ENCODE assay signal across 23 cellular contexts in genomic region chr1:93288558-93288957, GRCh38. TPM values are rescaled to one million over a fixed set of nuclear protein-coding genes. Genes with fewer than 3 reads are reported as not detected.
DNase-seq lines count a peak whose midpoint lies in the region; ATAC-seq and FAIRE-seq lines count a peak whose summit lies in the region.
"Had no signal": no experiment of that assay in that cellular context is flagged by ENCODE, and none has a peak within 500 bp of the region (broad histone marks: within the 10 kb centered on the region; RNA-seq: fewer than 3 reads in every experiment).

No MANE protein-coding gene starts in this region.

- in situ Hi-C loops in GM23248 (cut with MboI): no loop called here

- H3K27ac ChIP-seq in GM23248: no peak overlapping the region
- H3K27ac ChIP-seq: esophagus muscularis mucosa, heart left ventricle, parathyroid adenoma, SJSA1, transverse colon had no signal

- no peaks in the 10 kb centered on the region for H3K9me3 ChIP-seq in GM23248 (ENCODE audit: low read depth)
- H3K9me3 ChIP-seq: esophagus muscularis mucosa, heart left ventricle, SJSA1, transverse colon had no signal

- no peaks in the 10 kb centered on the region for H3K9me2 ChIP-seq in GM23248 (ENCODE audit: insufficient read depth)

- no peak for FAIRE-seq in frontal cortex (lab: Jason Lieb, UNC)

- H3K4me1 ChIP-seq in GM23248 (ENCODE audit: insufficient read depth): no peaks in the 10 kb centered on the region
- H3K4me1 ChIP-seq: esophagus muscularis mucosa, heart left ventricle, parathyroid adenoma, SJSA1, transverse colon had no signal

- no peaks in the 10 kb centered on the region for H3F3A ChIP-seq in GM23248 (ENCODE audit: insufficient read depth)

- no peaks in the 10 kb centered on the region; the same call in 1 of the 2 replicates for H4K20me1 ChIP-seq in GM23248 (ENCODE audit: insufficient read depth)

- no peaks in the 10 kb centered on the region for H3K36me3 ChIP-seq in GM23248 (ENCODE audit: low read depth)
- H3K36me3 ChIP-seq: SJSA1, transverse colon had no signal

- WGBS in GM23248 (ENCODE audit: low coverage in 1 of 2, low lambda C conversion rate in 2 of 2, missing lambda C conversion rate in 2 of 2), 2 experiments: 51 to 52% methylated on average over 3 of the region's 3 CpGs

- H3K4me2 ChIP-seq in GM23248 (ENCODE audit: unreplicated experiment): no peak overlapping the region

- no peak overlapping the region for H3K9ac ChIP-seq in GM23248
- H3K9ac ChIP-seq: parathyroid adenoma had no signal

- no peak for ATAC-seq in GM19328 (IDR thresholded peaks at IDR 0.05; ENCODE audit: unreplicated experiment)
- ATAC-seq: natural killer cell treated with Interleukin-12 subunit alpha and Interleukin-12 subunit beta and Interleukin-15 and Interleukin-18, amount 100 ng/mL, for 72 hours; stimulated activated naive CD8-positive, alpha-beta T cell treated with anti-CD3 and anti-CD28 coated beads, Interleukin-15, Interleukin-2, amounts not matched to agents 100 U/mL and 50 U/mL, for 24 hours had no signal

- no peak overlapping the region for H2AFZ ChIP-seq in GM23248
- H2AFZ ChIP-seq: parathyroid adenoma had no signal

- no peaks in the 10 kb centered on the region for H3K79me2 ChIP-seq in GM23248 (ENCODE audit: insufficient read depth)
- H3K79me2 ChIP-seq: parathyroid adenoma had no signal

- peak; percentile 13 for DNase-seq in COLO668 (lab: John Stamatoyannopoulos, UW; ENCODE audit: unreplicated experiment)
- peak; percentile 11 for DNase-seq in GM23248
- peak; percentile 6 for DNase-seq in astrocyte of the hippocampus (ENCODE audit: low read depth, low spot score)
- DNase-seq in iris pigment epithelial cell (ENCODE audit: low read depth): peak; percentile 2
- DNase-seq in frontal cortex (ENCODE audit: low spot score in 2 of 2): no peak
- no peak for DNase-seq in NCI-H2081 treated with DMSO at 0.1 percent for 48 hours (lab: John Stamatoyannopoulos, UW)
- no peak for DNase-seq in NOMO-1 treated with dmso at 0.1 percent for 144 hours (lab: John Stamatoyannopoulos, UW; ENCODE audit: unreplicated experiment)
- DNase-seq: activated gamma-delta T cell; AML-193; amniotic stem cell; caudate nucleus; NCI-H1930; NCI-H446 treated with DMSO at 0.1 percent for 48 hours; OCI-M1; stimulated activated CD4-positive, alpha-beta T cell treated with anti-CD3 and anti-CD28 coated beads, Interleukin-1b, Interleukin-23, amount 100 ng/mL, for 48 hours; stimulated activated naive CD8-positive, alpha-beta T cell treated with anti-CD3 and anti-CD28 coated beads, Interleukin-15, Interleukin-2, amounts not matched to agents 100 U/mL and 50 U/mL, for 24 hours; transverse colon had no signal

- H3K4me3 ChIP-seq in GM23248: no peak overlapping the region
- H3K4me3 ChIP-seq: esophagus muscularis mucosa, heart left ventricle, SJSA1, transverse colon had no signal

- H3K27me3 ChIP-seq in GM23248 (replicated peaks; ENCODE audit: insufficient read depth): no peaks in the 10 kb centered on the region
- H3K27me3 ChIP-seq: esophagus muscularis mucosa, heart left ventricle, SJSA1, transverse colon had no signal

RNA-seq across cellular contexts. Expression of gene DR1, which starts 57.1 kb away (rescaled TPM):
- total RNA-seq in GM23248 (2014; rRNA removed; shearing (Covaris generic)): 49.2 and 68.8 TPM in 2 replicates
- polyA plus RNA-seq in GM23248 (2016; fragmentation: Nextera tagmentation; extraction: Ambion mirVana): 51.0 and 54.5 TPM in 2 replicates
- total RNA-seq in frontal cortex: 22.4 TPM

Comparison
In these comparisons a context has a peak if more than half of its experiments do, and no peak if none do; other contexts are left out.
1. DNase-seq: peak in COLO668 (single experiment), GM23248 (single experiment), astrocyte of the hippocampus (single experiment) and iris pigment epithelial cell (single experiment); none in frontal cortex (0 of 2), NCI-H2081 treated with DMSO at 0.1 percent for 48 hours (single experiment) and NOMO-1 treated with dmso at 0.1 percent for 144 hours (single experiment).